Comparison of ENCODE assay signal across 9 cellular contexts in the genomic region with DNA sequence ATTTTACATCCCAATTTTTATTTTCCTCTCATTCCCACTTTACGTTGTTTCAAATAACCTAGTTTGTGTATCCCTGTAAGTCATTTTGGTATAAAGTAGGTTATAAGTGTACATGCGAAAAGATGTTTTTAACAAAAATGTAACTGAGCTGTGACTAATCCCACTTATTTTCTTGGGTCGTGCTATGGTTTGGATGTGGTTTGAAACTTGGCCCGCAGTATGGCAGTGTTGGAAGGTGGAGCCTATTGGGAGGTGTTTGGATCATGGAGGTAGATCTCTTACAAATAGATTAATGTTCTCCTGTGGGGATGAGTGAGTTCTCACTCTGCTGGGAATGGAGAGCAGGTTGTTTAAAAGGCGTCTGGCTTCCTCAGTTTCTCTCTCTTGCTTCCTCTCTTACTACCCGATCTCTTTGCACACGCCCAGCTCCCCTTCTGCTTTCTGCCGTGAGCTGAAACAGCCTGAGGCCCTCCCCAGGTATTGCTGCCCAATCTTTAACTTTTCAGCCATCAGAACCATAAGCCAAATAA. TPM values are rescaled to one million over a fixed set of nuclear protein-coding genes. Genes with fewer than 3 reads are reported as not detected.
DNase-seq lines count a peak whose midpoint lies in the region; ATAC-seq, FAIRE-seq and TF ChIP-seq lines count a peak whose summit lies in the region.
"Had no signal": no experiment of that assay in that cellular context is flagged by ENCODE, and none has a peak within 500 bp of the region (broad histone marks: within the 10 kb centered on the region; RNA-seq: fewer than 3 reads in every experiment).

No MANE protein-coding gene starts in this region.

- H3K27ac ChIP-seq in DOHH2 (ENCODE audit: low read depth, low read length): peak overlapping the region; percentile 100
- no peak overlapping the region; the same call in 1 of the 2 replicates for H3K27ac ChIP-seq in KMS-11
- H3K27ac ChIP-seq in GM12878 (ENCODE audit: control insufficient read depth, insufficient read depth): no peak overlapping the region

- CTCF ChIA-PET in GM12878 (lab: Yijun Ruan, JAX): interaction anchor here (0.6 to 2.6 kb wide), 3 partner anchors 8 to 304 kb away, joined by 3 to 13 read pairs (median 3); no protein-coding TSS in a partner anchor

- SMC1A ChIA-PET in GM12878 (lab: Charles Lee; ENCODE audit: uncharacterized antibody, unreplicated experiment): interaction anchor here (0.6 to 1.0 kb wide), 2 partner anchors 16 to 270 kb away, joined by 3 read pairs; no protein-coding TSS in a partner anchor

- peak; percentile 6 for TF ChIP-seq POLR2A in GM12878 (IDR thresholded peaks at IDR 0.05; ENCODE audit: low read depth, low read length)

- no peak for TF ChIP-seq CTCF in DOHH2 (IDR thresholded peaks at IDR 0.05; ENCODE audit: low read depth, low read length, poor library complexity, severe bottlenecking)
- no peak for TF ChIP-seq CTCF in KMS-11 (conservative IDR thresholded peaks at IDR 0.05; ENCODE audit: low read depth, low read length)
- no peak for TF ChIP-seq CTCF in GM12878 (IDR thresholded peaks at IDR 0.05 in 2 of 3, conservative IDR thresholded peaks at IDR 0.05 in 1 of 3; ENCODE audit: control insufficient read depth in 2 of 3, extremely low read depth in 1 of 3, insufficient read depth in 1 of 3, low read depth in 3 of 3, low read length in 3 of 3)
- no peak for TF ChIP-seq CTCF in GM20000 (IDR thresholded peaks at IDR 0.05; ENCODE audit: extremely low read depth, missing control alignments)

- H3K27me3 ChIP-seq in DOHH2 (ENCODE audit: control insufficient read depth, low read length) (no peaks in the 10 kb centered on the region), KMS-11 (ENCODE audit: insufficient read depth, low read depth) (no peaks in the 10 kb centered on the region), GM12878 (replicated peaks in 1 of 2; ENCODE audit: control insufficient read depth in 2 of 2, insufficient read depth in 2 of 2, low read length in 1 of 2) (no peaks in the 10 kb centered on the region)

- no peak for TF ChIP-seq RAD21 in GM12878 (IDR thresholded peaks at IDR 0.05; ENCODE audit: insufficient read depth, low read depth, low read length)

- H3K4me3 Mint-ChIP-seq in natural killer cell treated with Interleukin-12 subunit alpha and Interleukin-12 subunit beta and Interleukin-15 and Interleukin-18, amount 100 ng/mL, for 72 hours: peak overlapping the region; percentile 98

- H3K36me3 Mint-ChIP-seq in natural killer cell treated with Interleukin-12 subunit alpha and Interleukin-12 subunit beta and Interleukin-15 and Interleukin-18, amount 100 ng/mL, for 72 hours: peaks cover 21% of the 10 kb centered on the region

- H3K79me2 ChIP-seq in DOHH2 (ENCODE audit: control insufficient read depth, low read length) (peaks cover 45% of the 10 kb centered on the region), KMS-11 (ENCODE audit: insufficient read depth, low read depth) (peaks cover 12% of the 10 kb centered on the region), GM12878 (ENCODE audit: control insufficient read depth, insufficient read depth, low read length) (peaks cover 34% of the 10 kb centered on the region)

- H3K4me3 ChIP-seq in DOHH2 (ENCODE audit: low read length) (peak overlapping the region; percentile 97), KMS-11 (IDR thresholded peaks at IDR 0.05; ENCODE audit: insufficient read depth, low read depth, low read length) (no peak overlapping the region), GM12878 (peak overlapping the region; percentile 88)

- POLR2A ChIA-PET in GM12878 (lab: Charles Lee): no interaction called here

- H3K4me2 ChIP-seq in DOHH2 (ENCODE audit: low read length) (peak overlapping the region; percentile 93), KMS-11 (peak overlapping the region; percentile 70), GM12878 (ENCODE audit: control insufficient read depth, insufficient read depth) (peak overlapping the region; percentile 84)

- H3K27ac Mint-ChIP-seq in natural killer cell treated with Interleukin-12 subunit alpha and Interleukin-12 subunit beta and Interleukin-15 and Interleukin-18, amount 100 ng/mL, for 72 hours: peak overlapping the region; percentile 92 to 94

- H4K20me1 ChIP-seq in DOHH2 (ENCODE audit: control insufficient read depth, insufficient read depth, low read depth, low read length) (peaks cover 4% of the 10 kb centered on the region; the same call in 1 of the 2 replicates), KMS-11 (ENCODE audit: insufficient read depth) (no peaks in the 10 kb centered on the region), GM12878 (ENCODE audit: control insufficient read depth, insufficient read depth) (peaks cover 5% of the 10 kb centered on the region; the same call in 1 of the 2 replicates)

- in situ Hi-C loops in GM12878 (cut with MboI): no loop called here

- 69% methylated on average over 8 of the region's 8 CpGs for WGBS in GM12878 (ENCODE audit: insufficient coverage, insufficient replicate concordance, low lambda C conversion rate, missing lambda C conversion rate)

- BruUV-seq in GM12878 (replicated peaks; lab: Mats Ljungman, UMichigan): no TSS peak

- no peaks in the 10 kb centered on the region for H3K9me2 ChIP-seq in DOHH2 (replicated peaks; ENCODE audit: control insufficient read depth, low read length)

- peaks cover 91% of the 10 kb centered on the region for H3K36me3 ChIP-seq in DOHH2 (ENCODE audit: control insufficient read depth, low read length)
- H3K36me3 ChIP-seq in KMS-11 (ENCODE audit: insufficient read depth): peaks cover 8% of the 10 kb centered on the region; the same call in 1 of the 2 replicates
- H3K36me3 ChIP-seq in GM12878 (ENCODE audit: control insufficient read depth in 2 of 2, insufficient read depth in 2 of 2, low read length in 1 of 2): peaks cover 7 to 22% of the 10 kb centered on the region in 2 experiments

- peaks cover 46% of the 10 kb centered on the region for H3F3A ChIP-seq in DOHH2 (ENCODE audit: control insufficient read depth, insufficient read depth)

- H3K9me3 ChIP-seq in DOHH2 (ENCODE audit: control insufficient read depth, insufficient read depth, low read length) (no peaks in the 10 kb centered on the region), GM12878 (replicated peaks; ENCODE audit: control insufficient read depth, insufficient read depth, low read length) (no peaks in the 10 kb centered on the region)

- RAD21 ChIA-PET in GM12878 (lab: Charles Lee; ENCODE audit: unreplicated experiment): interaction anchor here (0.6 kb wide), 1 partner anchor 360 kb away, joined by 3 read pairs; no protein-coding TSS in a partner anchor

- H3K9ac ChIP-seq in KMS-11 (peak overlapping the region; percentile 57; the same call in 1 of the 2 replicates), GM12878 (ENCODE audit: control insufficient read depth, insufficient read depth, low read length) (no peak overlapping the region; the same call in 1 of the 2 replicates)

- H3K9me3 Mint-ChIP-seq in natural killer cell treated with Interleukin-12 subunit alpha and Interleukin-12 subunit beta and Interleukin-15 and Interleukin-18, amount 100 ng/mL, for 72 hours: no peaks in the 10 kb centered on the region

- intact Hi-C loops in GM12878 (cut with micrococcal nuclease; ENCODE audit: unreplicated experiment): loop anchor here (1.0 to 10.0 kb wide), 5 partner anchors 124 to 378 kb away; a partner anchor contains a TSS

- H3K4me1 ChIP-seq in DOHH2 (ENCODE audit: control insufficient read depth, low read length) (peaks cover 54% of the 10 kb centered on the region), KMS-11 (ENCODE audit: low read depth, poor library complexity, severe bottlenecking) (peaks cover 48% of the 10 kb centered on the region), GM12878 (ENCODE audit: control insufficient read depth, insufficient read depth, low read length) (peaks cover 31% of the 10 kb centered on the region)

- DNase-seq in GM12878 (ENCODE audit: low read depth, low spot score) (no peak), CD1c-positive myeloid dendritic cell (ENCODE audit: extremely low spot score) (no peak), GM20000 (ENCODE audit: low spot score) (no peak)
- no peak for DNase-seq in natural killer cell treated with Interleukin-12 subunit alpha and Interleukin-12 subunit beta and Interleukin-15 and Interleukin-18, amount 100 ng/mL, for 72 hours (ENCODE audit: low spot score)
- DNase-seq: trophoblast cell had no signal

- H3K4me1 Mint-ChIP-seq in natural killer cell treated with Interleukin-12 subunit alpha and Interleukin-12 subunit beta and Interleukin-15 and Interleukin-18, amount 100 ng/mL, for 72 hours (ENCODE audit: low read depth in 2 of 2): peaks cover 35 to 43% of the 10 kb centered on the region in 2 donors

- no peaks in the 10 kb centered on the region for H3K27me3 Mint-ChIP-seq in natural killer cell treated with Interleukin-12 subunit alpha and Interleukin-12 subunit beta and Interleukin-15 and Interleukin-18, amount 100 ng/mL, for 72 hours

- FAIRE-seq in GM12878 (lab: Jason Lieb, UNC): no peak

- H2AFZ ChIP-seq in KMS-11 (ENCODE audit: low read depth) (peak overlapping the region; percentile 43), GM12878 (ENCODE audit: control insufficient read depth, low read depth, low read length) (no peak overlapping the region)

- TF ChIP-seq EP300 in GM12878 (IDR thresholded peaks at IDR 0.05; ENCODE audit: borderline replicate concordance in 1 of 2, control insufficient read depth in 1 of 2, low read depth in 2 of 2, low read length in 2 of 2): no peak

- no peak for ATAC-seq in GM12878
- ATAC-seq in natural killer cell treated with Interleukin-12 subunit alpha and Interleukin-12 subunit beta and Interleukin-15 and Interleukin-18, amount 100 ng/mL, for 72 hours: no peak
- ATAC-seq in HG02981 (IDR thresholded peaks at IDR 0.05; ENCODE audit: unreplicated experiment): no peak
- no peak for ATAC-seq in HG02840 (IDR thresholded peaks at IDR 0.05; ENCODE audit: low FRiP score, unreplicated experiment)

RNA-seq across cellular contexts. Expression of a gene that starts 7.2 kb away (rescaled TPM):
- 380 and 397 TPM in 2 replicates for total RNA-seq in GM12878 (2013; cell fraction: nucleolus; rRNA removed)
- 1,902 and 2,006 TPM in 2 replicates for total RNA-seq in GM12878 (2014; rRNA removed)
- total RNA-seq in GM12878 (2014; rRNA removed; fragmentation: Illumina TruSeq; extraction: Trizol): 2,938 and 2,966 TPM in 2 replicates
- total RNA-seq in GM12878 (2021): 1,300 and 1,372 TPM in 2 replicates
- 99,782 TPM for polyA plus RNA-seq in GM12878 (2011; ENCODE audit: low read depth)
- polyA plus RNA-seq in GM12878 (2011; rRNA removed): 1,334 and 1,354 TPM in 2 replicates
- 1,227 and 1,765 TPM in 2 replicates for polyA plus RNA-seq in GM12878 (2011; cell fraction: cytosol; rRNA removed)
- 371 and 419 TPM in 2 replicates for polyA plus RNA-seq in GM12878 (2011; cell fraction: nucleus; rRNA removed)
- polyA plus RNA-seq in GM12878 (2012): 2,495 and 3,740 TPM in 2 replicates
- polyA plus RNA-seq in GM12878 (2014; fragmentation: Illumina TruSeq; extraction: Trizol): 2,568 and 4,776 TPM in 2 replicates
- polyA plus RNA-seq in GM12878 (2014; fragmentation: Nextera tagmentation; extraction: Ambion mirVana): 1,000 to 10,000 TPM in 1 of 2 experiments, 100 to 1,000 TPM in 1; 978 to 2,052 TPM
- 3,433 and 3,548 TPM in 2 replicates for polyA plus RNA-seq in GM12878 (2014; rRNA removed)
- polyA plus RNA-seq in GM12878 (2016; fragmentation: Nextera tagmentation; extraction: Ambion mirVana): 1,000 to 10,000 TPM; 1,900 to 1,912 TPM
- polyA minus RNA-seq in GM12878 (2011; rRNA and poly(A)+ RNA removed): 619 and 701 TPM in 2 replicates
- polyA minus RNA-seq in GM12878 (2011; cell fraction: cytosol; rRNA and poly(A)+ RNA removed): 306 and 309 TPM in 2 replicates
- 252 and 339 TPM in 2 replicates for polyA minus RNA-seq in GM12878 (2011; cell fraction: nucleus; rRNA and poly(A)+ RNA removed)
- 100 to 1,000 TPM; 504 to 846 TPM for total RNA-seq in natural killer cell treated with Interleukin-12 subunit alpha and Interleukin-12 subunit beta and Interleukin-15 and Interleukin-18, amount 100 ng/mL, for 72 hours

RNA-seq across cellular contexts. Expression of a gene that starts 7.3 kb away (rescaled TPM):
- total RNA-seq in GM12878 (2013; cell fraction: nucleolus; rRNA removed): 127 and 135 TPM in 2 replicates
- 7.1 and 7.4 TPM in 2 replicates for total RNA-seq in GM12878 (2014; rRNA removed)
- total RNA-seq in GM12878 (2014; rRNA removed; fragmentation: Illumina TruSeq; extraction: Trizol): 7.8 and 8.4 TPM in 2 replicates
- 11.8 and 13.0 TPM in 2 replicates for total RNA-seq in GM12878 (2021)
- polyA plus RNA-seq in GM12878 (2011; ENCODE audit: low read depth): 6.9 TPM
- 14.0 and 18.2 TPM in 2 replicates for polyA plus RNA-seq in GM12878 (2011; rRNA removed)
- polyA plus RNA-seq in GM12878 (2011; cell fraction: cytosol; rRNA removed): 7.1 and 9.6 TPM in 2 replicates
- polyA plus RNA-seq in GM12878 (2011; cell fraction: nucleus; rRNA removed): 62.8 and 75.2 TPM in 2 replicates
- 9.5 and 11.0 TPM in 2 replicates for polyA plus RNA-seq in GM12878 (2012)
- 14.5 and 19.0 TPM in 2 replicates for polyA plus RNA-seq in GM12878 (2014; fragmentation: Illumina TruSeq; extraction: Trizol)
- polyA plus RNA-seq in GM12878 (2014; fragmentation: Nextera tagmentation; extraction: Ambion mirVana): 1 to 10 TPM; 1.7 to 2.4 TPM
- polyA plus RNA-seq in GM12878 (2014; rRNA removed): 12.7 and 14.0 TPM in 2 replicates
- polyA plus RNA-seq in GM12878 (2016; fragmentation: Nextera tagmentation; extraction: Ambion mirVana): 1 to 10 TPM; 2.8 to 3.9 TPM
- polyA minus RNA-seq in GM12878 (2011; rRNA and poly(A)+ RNA removed): 23.8 and 39.4 TPM in 2 replicates
- 2.7 TPM in 2 replicates for polyA minus RNA-seq in GM12878 (2011; cell fraction: cytosol; rRNA and poly(A)+ RNA removed)
- polyA minus RNA-seq in GM12878 (2011; cell fraction: nucleus; rRNA and poly(A)+ RNA removed): 37.7 and 45.6 TPM in 2 replicates
- 10 to 100 TPM; 12.5 to 27.7 TPM for total RNA-seq in natural killer cell treated with Interleukin-12 subunit alpha and Interleukin-12 subunit beta and Interleukin-15 and Interleukin-18, amount 100 ng/mL, for 72 hours
